In the genomic region with DNA sequence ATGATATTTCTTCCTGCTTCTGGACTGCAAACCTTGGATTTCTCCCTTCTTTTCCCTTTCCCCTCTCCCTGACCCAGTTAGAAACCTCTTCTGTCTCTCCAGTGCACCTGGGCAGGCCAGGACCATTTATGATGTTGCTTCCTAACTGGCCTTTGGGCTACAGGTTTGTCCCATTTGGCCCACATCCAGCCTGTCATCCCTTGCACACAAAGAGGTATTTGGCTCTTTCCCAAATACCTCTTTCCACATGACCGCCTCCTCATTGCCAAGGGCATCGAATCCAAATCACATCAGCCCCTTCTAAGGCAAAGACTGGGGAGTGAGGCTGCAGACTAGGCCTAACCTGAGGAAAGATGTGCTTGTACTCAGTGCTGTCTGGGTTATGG, we compare ENCODE assay signal across 9 cellular contexts. TPM values are rescaled to one million over a fixed set of nuclear protein-coding genes. Genes with fewer than 3 reads are reported as not detected.
DNase-seq lines count a peak whose midpoint lies in the region; ATAC-seq and TF ChIP-seq lines count a peak whose summit lies in the region.
"Had no signal": no experiment of that assay in that cellular context is flagged by ENCODE, and none has a peak within 500 bp of the region (broad histone marks: within the 10 kb centered on the region; RNA-seq: fewer than 3 reads in every experiment).

No MANE protein-coding gene starts in this region.

- H3K4me3 ChIP-seq in thyroid gland (replicated peaks in 1 of 3): no peak overlapping the region
- H3K4me3 ChIP-seq: tibial nerve had no signal

- H3K9me3 ChIP-seq in thyroid gland: no peaks in the 10 kb centered on the region
- H3K9me3 ChIP-seq: tibial nerve had no signal

- no peaks in the 10 kb centered on the region for H3K36me3 ChIP-seq in thyroid gland
- H3K36me3 ChIP-seq: tibial nerve had no signal

- TF ChIP-seq POLR2A in thyroid gland (IDR thresholded peaks at IDR 0.05): peak in 1 of 2 donors; percentile 34

- peaks cover 31 to 42% of the 10 kb centered on the region in 2 donors for H3K4me1 Mint-ChIP-seq in effector memory CD8-positive, alpha-beta T cell (ENCODE audit: low read depth in 2 of 2)

- peaks cover 19 to 22% of the 10 kb centered on the region in 2 donors for H3K4me1 ChIP-seq in thyroid gland

- no peak for TF ChIP-seq CTCF in thyroid gland (IDR thresholded peaks at IDR 0.05)

- H3K36me3 Mint-ChIP-seq in activated naive CD4-positive, alpha-beta T cell treated with anti-CD3 and anti-CD28 coated beads, Interleukin-2, amount 50 U/mL, for 72 hours: no peaks in the 10 kb centered on the region
- peaks cover 8% of the 10 kb centered on the region for H3K36me3 Mint-ChIP-seq in effector memory CD8-positive, alpha-beta T cell (ENCODE audit: insufficient read depth)

- intact Hi-C loops in thyroid gland (cut with DNase I): loop anchor here (10.0 kb wide), 2 partner anchors 104 to 134 kb away; a partner anchor contains a TSS

- H3K4me3 Mint-ChIP-seq in effector memory CD8-positive, alpha-beta T cell: no peak overlapping the region

- no peak for DNase-seq in activated naive CD4-positive, alpha-beta T cell treated with anti-CD3 and anti-CD28 coated beads, Interleukin-2, amount 50 U/mL, for 72 hours (ENCODE audit: low spot score in 2 of 2)
- no peak for DNase-seq in activated naive CD4-positive, alpha-beta T cell treated with Interleukin-2 at 50 U/mL for 16 hours
- DNase-seq in NCI-H69 (lab: John Stamatoyannopoulos, UW) (peak; percentile 98), thyroid gland (peak; percentile 86 to 87)
- DNase-seq in effector memory CD8-positive, alpha-beta T cell: no peak
- no peak for DNase-seq in stimulated activated naive CD8-positive, alpha-beta T cell treated with anti-CD3 and anti-CD28 coated beads, Interleukin-15, Interleukin-2, amounts not matched to agents 100 U/mL and 50 U/mL, for 24 hours

- peak overlapping the region; percentile 65 to 88 for H3K27ac Mint-ChIP-seq in activated naive CD4-positive, alpha-beta T cell treated with anti-CD3 and anti-CD28 coated beads, Interleukin-2, amount 50 U/mL, for 72 hours
- peak overlapping the region; percentile 12 to 65 for H3K27ac Mint-ChIP-seq in effector memory CD8-positive, alpha-beta T cell

- H3K9me3 Mint-ChIP-seq in activated naive CD4-positive, alpha-beta T cell treated with anti-CD3 and anti-CD28 coated beads, Interleukin-2, amount 50 U/mL, for 72 hours: no peaks in the 10 kb centered on the region
- no peaks in the 10 kb centered on the region for H3K9me3 Mint-ChIP-seq in effector memory CD8-positive, alpha-beta T cell

- 30 to 41% methylated on average over 2 of the region's 2 CpGs for WGBS in thyroid gland, 2 donors

- peak overlapping the region; percentile 72 to 86 (median 83) for H3K27ac ChIP-seq in thyroid gland

- no peaks in the 10 kb centered on the region for H3K27me3 Mint-ChIP-seq in effector memory CD8-positive, alpha-beta T cell

- no peak for ATAC-seq in activated naive CD4-positive, alpha-beta T cell treated with anti-CD3 and anti-CD28 coated beads, Interleukin-2, amount 50 U/mL, for 72 hours
- no peak for ATAC-seq in effector memory CD8-positive, alpha-beta T cell (replicated peaks)
- no peak for ATAC-seq in stimulated activated naive CD8-positive, alpha-beta T cell treated with anti-CD3 and anti-CD28 coated beads, Interleukin-15, Interleukin-2, amounts not matched to agents 100 U/mL and 50 U/mL, for 24 hours
- no peak for ATAC-seq in HG03342 (IDR thresholded peaks at IDR 0.05; ENCODE audit: unreplicated experiment)
- ATAC-seq in HG03460 (IDR thresholded peaks at IDR 0.05; ENCODE audit: unreplicated experiment): no peak

- H3K27me3 ChIP-seq in thyroid gland: no peaks in the 10 kb centered on the region
- H3K27me3 ChIP-seq: tibial nerve had no signal

RNA-seq across cellular contexts. Expression of a gene that starts 13.6 kb away (rescaled TPM):
- 1 to 10 TPM; 1.3 to 2.4 TPM for total RNA-seq in activated naive CD4-positive, alpha-beta T cell treated with anti-CD3 and anti-CD28 coated beads, Interleukin-2, amount 50 U/mL, for 72 hours
- total RNA-seq in thyroid gland: 10 to 100 TPM; 14.9 to 25.8 (median 23.1) TPM

RNA-seq across cellular contexts. Expression of a gene that starts 33.1 kb away (rescaled TPM):
- total RNA-seq in activated naive CD4-positive, alpha-beta T cell treated with anti-CD3 and anti-CD28 coated beads, Interleukin-2, amount 50 U/mL, for 72 hours: 100 to 1,000 TPM; 129 to 139 TPM
- 1,000 to 10,000 TPM in 1 of 4 donors, 100 to 1,000 TPM in 3; 571 to 1,096 (median 866) TPM for total RNA-seq in thyroid gland

Comparison
In these comparisons a context has a peak if more than half of its experiments do, and no peak if none do; other contexts are left out.
1. DNase-seq: peak in NCI-H69 (single experiment) and thyroid gland (2 of 2); none in activated naive CD4-positive, alpha-beta T cell treated with anti-CD3 and anti-CD28 coated beads, Interleukin-2, amount 50 U/mL, for 72 hours (0 of 2), activated naive CD4-positive, alpha-beta T cell treated with Interleukin-2 at 50 U/mL for 16 hours (single experiment), effector memory CD8-positive, alpha-beta T cell (0 of 3) and stimulated activated naive CD8-positive, alpha-beta T cell treated with anti-CD3 and anti-CD28 coated beads, Interleukin-15, Interleukin-2, amounts not matched to agents 100 U/mL and 50 U/mL, for 24 hours (single experiment).
2. RNA of a gene that starts 13.6 kb away (total RNA-seq): 14.9 to 25.8 TPM in thyroid gland; 1.3 to 2.4 TPM in activated naive CD4-positive, alpha-beta T cell treated with anti-CD3 and anti-CD28 coated beads, Interleukin-2, amount 50 U/mL, for 72 hours; every median in the first group is over 4 times any median in the second.
3. RNA of a gene that starts 33.1 kb away (total RNA-seq): 571 to 1,096 TPM in thyroid gland; 129 to 139 TPM in activated naive CD4-positive, alpha-beta T cell treated with anti-CD3 and anti-CD28 coated beads, Interleukin-2, amount 50 U/mL, for 72 hours; every median in the first group is over 4 times any median in the second.